Comparison of ENCODE assay signal across 8 cellular contexts in the genomic region with DNA sequence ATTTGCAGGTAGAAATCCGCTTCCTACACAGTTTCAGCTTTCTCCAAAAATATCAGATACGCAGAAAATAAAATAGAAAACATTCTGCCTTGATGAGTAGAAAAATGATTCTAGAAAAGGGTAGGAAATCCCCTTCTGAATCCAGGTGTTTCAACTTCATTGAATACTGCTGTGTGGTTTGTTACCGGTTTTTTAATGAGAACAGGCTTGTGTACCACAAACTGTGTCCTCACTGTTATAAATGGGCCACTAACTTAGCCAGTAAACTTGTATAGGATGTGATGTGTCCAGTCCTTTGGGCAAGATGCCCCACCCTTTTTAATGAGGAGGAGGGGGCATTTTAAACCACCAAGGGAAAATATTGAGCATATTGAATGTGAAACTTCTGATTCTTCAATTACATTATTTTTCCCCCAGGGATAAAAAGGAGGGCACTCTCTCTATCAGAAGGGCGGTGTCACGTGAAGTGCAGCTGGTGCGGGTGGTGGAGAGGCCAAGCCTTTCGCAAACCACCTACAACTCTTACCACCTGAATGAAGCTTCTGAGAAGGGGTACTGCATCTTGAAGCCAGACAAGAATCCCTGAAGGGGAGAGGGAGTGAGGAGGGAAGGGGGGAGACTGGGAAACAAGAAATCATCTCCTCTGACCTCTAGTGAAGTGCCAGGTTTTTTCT. TPM values are rescaled to one million over a fixed set of nuclear protein-coding genes. Genes with fewer than 3 reads are reported as not detected.
DNase-seq lines count a peak whose midpoint lies in the region; ATAC-seq and TF ChIP-seq lines count a peak whose summit lies in the region.

No MANE protein-coding gene starts in this region.

- peaks cover 20% of the 10 kb centered on the region for H3K4me1 Mint-ChIP-seq in activated T-helper 2 cell treated with anti-CD3 and anti-CD28 coated beads, Interferon-gamma antibody, Interleukin-2, Interleukin-4, amounts not matched to agents 10 μg/mL and 5 μg/mL and 100 μg/mL, durations not matched to agents 14 hours and 24 hours and 36 hours (ENCODE audit: low read depth)

- H3K27me3 Mint-ChIP-seq in activated T-helper 2 cell treated with anti-CD3 and anti-CD28 coated beads, Interferon-gamma antibody, Interleukin-2, Interleukin-4, amounts not matched to agents 10 μg/mL and 5 μg/mL and 100 μg/mL, durations not matched to agents 14 hours and 24 hours and 36 hours (ENCODE audit: low read depth) = peaks cover 63% of the 10 kb centered on the region

- H3K9me3 Mint-ChIP-seq in activated T-helper 2 cell treated with anti-CD3 and anti-CD28 coated beads, Interferon-gamma antibody, Interleukin-2, Interleukin-4, amounts not matched to agents 10 μg/mL and 5 μg/mL and 100 μg/mL, durations not matched to agents 14 hours and 24 hours and 36 hours = no peaks in the 10 kb centered on the region

- intact Hi-C loops in activated T-helper 2 cell treated with anti-CD3 and anti-CD28 coated beads, Interferon-gamma antibody, Interleukin-2, Interleukin-4, amounts not matched to agents 10 μg/mL and 5 μg/mL and 100 μg/mL, durations not matched to agents 14 hours and 24 hours and 36 hours (cut with micrococcal nuclease) = no loop called here

- H3K4me3 ChIP-seq in GM12864 (ENCODE audit: low read depth, low read length) = peak overlapping the region; percentile 88

- no peak overlapping the region for H3K27ac Mint-ChIP-seq in activated T-helper 2 cell treated with anti-CD3 and anti-CD28 coated beads, Interferon-gamma antibody, Interleukin-2, Interleukin-4, amounts not matched to agents 10 μg/mL and 5 μg/mL and 100 μg/mL, durations not matched to agents 14 hours and 24 hours and 36 hours

- in situ Hi-C loops in KBM-7 (cut with MboI; ENCODE audit: low pct_unique_long_range_greater_than_20kb, low sequenced_read_pairs) = no loop called here

- peak; percentile 40 for ATAC-seq in GM19463 (IDR thresholded peaks at IDR 0.05; ENCODE audit: unreplicated experiment)
- peak; percentile 33 for ATAC-seq in HG03442 (IDR thresholded peaks at IDR 0.05; ENCODE audit: unreplicated experiment)
- ATAC-seq in stimulated activated naive CD8-positive, alpha-beta T cell treated with anti-CD3 and anti-CD28 coated beads, Interleukin-15, Interleukin-2, amounts not matched to agents 100 U/mL and 50 U/mL, for 24 hours = no peak

- H3K36me3 Mint-ChIP-seq in activated T-helper 2 cell treated with anti-CD3 and anti-CD28 coated beads, Interferon-gamma antibody, Interleukin-2, Interleukin-4, amounts not matched to agents 10 μg/mL and 5 μg/mL and 100 μg/mL, durations not matched to agents 14 hours and 24 hours and 36 hours (ENCODE audit: low read depth) = no peaks in the 10 kb centered on the region

- no peak for DNase-seq in GM12864 (ENCODE audit: low read depth)
- no peak for DNase-seq in activated T-helper 2 cell treated with anti-CD3 and anti-CD28 coated beads, Interferon-gamma antibody, Interleukin-2, Interleukin-4, amounts not matched to agents 10 μg/mL and 5 μg/mL and 100 μg/mL, durations not matched to agents 14 hours and 24 hours and 36 hours (ENCODE audit: low spot score)
- DNase-seq in iPS-NIHi11 (ENCODE audit: low spot score) = peak; percentile 29
- peak; percentile 5 for DNase-seq in stimulated activated naive CD8-positive, alpha-beta T cell treated with anti-CD3 and anti-CD28 coated beads, Interleukin-15, Interleukin-2, amounts not matched to agents 100 U/mL and 50 U/mL, for 24 hours
- no peak for DNase-seq in NOMO-1 (lab: John Stamatoyannopoulos, UW; ENCODE audit: unreplicated experiment in 2 of 2)
- no peak for DNase-seq in KBM-7

- H3K4me3 Mint-ChIP-seq in activated T-helper 2 cell treated with anti-CD3 and anti-CD28 coated beads, Interferon-gamma antibody, Interleukin-2, Interleukin-4, amounts not matched to agents 10 μg/mL and 5 μg/mL and 100 μg/mL, durations not matched to agents 14 hours and 24 hours and 36 hours (ENCODE audit: low read depth) = peak overlapping the region; percentile 72

- no peak for TF ChIP-seq CTCF in GM12864 (IDR thresholded peaks at IDR 0.05; ENCODE audit: low read depth, low read length, missing control alignments)

RNA-seq across cellular contexts. Expression of gene CXXC4, which starts 4.5 kb away (rescaled TPM):
- total RNA-seq in activated T-helper 2 cell treated with anti-CD3 and anti-CD28 coated beads, Interferon-gamma antibody, Interleukin-2, Interleukin-4, amounts not matched to agents 10 μg/mL and 5 μg/mL and 100 μg/mL, durations not matched to agents 14 hours and 24 hours and 36 hours = not detected in 2 replicates

Comparison
In these comparisons a context has a peak if more than half of its experiments do, and no peak if none do; other contexts are left out.
1. DNase-seq: peak in iPS-NIHi11 (single experiment) and stimulated activated naive CD8-positive, alpha-beta T cell treated with anti-CD3 and anti-CD28 coated beads, Interleukin-15, Interleukin-2, amounts not matched to agents 100 U/mL and 50 U/mL, for 24 hours (single experiment); none in GM12864 (single experiment), activated T-helper 2 cell treated with anti-CD3 and anti-CD28 coated beads, Interferon-gamma antibody, Interleukin-2, Interleukin-4, amounts not matched to agents 10 μg/mL and 5 μg/mL and 100 μg/mL, durations not matched to agents 14 hours and 24 hours and 36 hours (single experiment), NOMO-1 (0 of 2) and KBM-7 (single experiment).